Comparison of ENCODE assay signal across 1 cellular context in genomic region chr18:24726727-24727539, GRCh38.
TF ChIP-seq lines count a peak whose summit lies in the region.

No MANE protein-coding gene starts in this region.

TF ChIP-seq in GM12878, 131 proteins besides CTCF, POLR2A, EP300 and RAD21 (continued from another document):
- no peak for TF ChIP-seq MTA3 (IDR thresholded peaks at IDR 0.05; ENCODE audit: borderline replicate concordance, low read length)
- TF ChIP-seq SMC3 (IDR thresholded peaks at IDR 0.05; ENCODE audit: borderline replicate concordance, low read length): peak; percentile 84
- TF ChIP-seq HDAC2 (IDR thresholded peaks at IDR 0.05): no peak
- no peak for TF ChIP-seq NFIC (IDR thresholded peaks at IDR 0.05; ENCODE audit: low read depth, low read length)
- TF ChIP-seq BCL11A (IDR thresholded peaks at IDR 0.05; ENCODE audit: low read depth, low read length): no peak
- 0 out of 2 replicates have a peak, but pooled peaks have one; percentile 35 for TF ChIP-seq YY1 (IDR thresholded peaks at IDR 0.05; ENCODE audit: low read depth, low read length)
- TF ChIP-seq TCF12 (IDR thresholded peaks at IDR 0.05; ENCODE audit: low read depth, low read length): 0 out of 2 replicates have a peak, but pooled peaks have one; percentile 21
